26 cellular contexts compared by ENCODE assay signal in the genomic region with DNA sequence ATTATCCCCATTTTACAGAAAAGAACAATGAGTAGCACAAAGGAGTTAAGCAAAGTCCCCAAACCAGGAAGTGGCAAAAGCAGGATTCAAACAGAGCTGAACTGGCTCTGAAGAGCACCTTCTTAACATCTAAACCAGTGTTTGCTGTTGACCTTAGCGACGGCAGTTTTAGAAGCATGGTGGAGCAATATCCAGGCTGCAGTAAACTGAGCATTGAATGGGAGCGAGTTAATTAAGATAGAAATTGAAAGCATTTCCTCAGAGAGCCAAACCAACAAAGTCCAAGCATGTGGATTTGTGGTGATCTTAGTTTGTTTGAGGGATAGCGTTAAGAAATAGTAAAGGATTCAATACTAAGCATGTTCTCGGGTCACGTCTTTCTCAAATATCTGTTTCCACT.
"Had no signal": no experiment of that assay in that cellular context is flagged by ENCODE, and none has a peak within 500 bp of the region (broad histone marks: within the 10 kb centered on the region; RNA-seq: fewer than 3 reads in every experiment).

No MANE protein-coding gene starts in this region.

- H3K27ac Mint-ChIP-seq: activated B cell treated with CpG ODN at 0.5 μM for 24 hours; activated CD4-positive, alpha-beta T cell treated with anti-CD3 and anti-CD28 coated beads for 36 hours; activated naive CD8-positive, alpha-beta T cell; nephron; progenitor cell of endocrine pancreas had no signal

- H3K9me3 Mint-ChIP-seq: activated B cell treated with CpG ODN at 0.5 μM for 24 hours, nephron had no signal

- H3K36me3 Mint-ChIP-seq: activated naive CD8-positive, alpha-beta T cell had no signal

- H3K36me3 ChIP-seq: esophagus muscularis mucosa, gastrocnemius medialis, lower lobe of right lung, ovary, thoracic aorta had no signal

- H3K27me3 ChIP-seq: esophagus muscularis mucosa, gastrocnemius medialis, hepatocyte, ovary had no signal

- H3K4me1 ChIP-seq: esophagus muscularis mucosa, gastrocnemius medialis, lower lobe of right lung had no signal

- H3K4me3 Mint-ChIP-seq: activated B cell treated with CpG ODN at 0.5 μM for 24 hours; activated CD4-positive, alpha-beta T cell treated with anti-CD3 and anti-CD28 coated beads for 36 hours; activated naive CD8-positive, alpha-beta T cell; nephron had no signal

- DNase-seq: activated B cell treated with CpG ODN at 0.5 μM for 24 hours; activated CD4-positive, alpha-beta T cell treated with anti-CD3 and anti-CD28 coated beads for 36 hours; activated CD4-positive, alpha-beta T cell treated with anti-CD3 and anti-CD28 coated beads, Interleukin-2, amount 50 U/mL, for 4 hours; activated effector memory CD4-positive, alpha-beta T cell treated with Interleukin-2 at 50 U/mL for 16 hours; activated naive CD4-positive, alpha-beta T cell treated with Interleukin-2 at 50 U/mL for 16 hours; activated T-cell treated with anti-CD3 and anti-CD28 coated beads for 4 hours; anterior cingulate cortex; dermis blood vessel endothelial cell; effector CD4-positive, alpha-beta T cell; gastrocnemius medialis; glutamatergic neuron; lower lobe of right lung; ovary; stimulated activated CD4-positive, alpha-beta T cell treated with anti-CD3 and anti-CD28 coated beads, Interleukin-12 subunit alpha, Interleukin-12 subunit beta, amount 100 ng/mL, for 4 hours; stimulated activated CD4-positive, alpha-beta T cell treated with anti-CD3 and anti-CD28 coated beads, Interleukin-4, amount 100 ng/mL, for 1 hour; stimulated activated naive CD8-positive, alpha-beta T cell treated with anti-CD3 and anti-CD28 coated beads, Interleukin-15, Interleukin-2, amounts not matched to agents 100 U/mL and 50 U/mL, for 24 hours; T-helper 2 cell; trophoblast cell had no signal

- H3K27me3 Mint-ChIP-seq: activated B cell treated with CpG ODN at 0.5 μM for 24 hours; activated CD4-positive, alpha-beta T cell treated with anti-CD3 and anti-CD28 coated beads for 36 hours; progenitor cell of endocrine pancreas had no signal

- H3K27ac ChIP-seq: esophagus muscularis mucosa, gastrocnemius medialis, hepatocyte, lower lobe of right lung, ovary, skin epidermis, thoracic aorta had no signal

- H3K9me3 ChIP-seq: esophagus muscularis mucosa, gastrocnemius medialis, lower lobe of right lung, ovary, thoracic aorta had no signal

- ATAC-seq: activated CD4-positive, alpha-beta T cell treated with anti-CD3 and anti-CD28 coated beads for 36 hours; gastrocnemius medialis; lower lobe of right lung; sciatic nerve; stimulated activated naive CD8-positive, alpha-beta T cell treated with anti-CD3 and anti-CD28 coated beads, Interleukin-15, Interleukin-2, amounts not matched to agents 100 U/mL and 50 U/mL, for 24 hours had no signal

- H3K4me1 Mint-ChIP-seq: nephron had no signal

- H3K4me3 ChIP-seq: esophagus muscularis mucosa, gastrocnemius medialis, hepatocyte, lower lobe of right lung, ovary, skin epidermis, thoracic aorta had no signal
